13 cellular contexts compared by ENCODE assay signal in the genomic region with DNA sequence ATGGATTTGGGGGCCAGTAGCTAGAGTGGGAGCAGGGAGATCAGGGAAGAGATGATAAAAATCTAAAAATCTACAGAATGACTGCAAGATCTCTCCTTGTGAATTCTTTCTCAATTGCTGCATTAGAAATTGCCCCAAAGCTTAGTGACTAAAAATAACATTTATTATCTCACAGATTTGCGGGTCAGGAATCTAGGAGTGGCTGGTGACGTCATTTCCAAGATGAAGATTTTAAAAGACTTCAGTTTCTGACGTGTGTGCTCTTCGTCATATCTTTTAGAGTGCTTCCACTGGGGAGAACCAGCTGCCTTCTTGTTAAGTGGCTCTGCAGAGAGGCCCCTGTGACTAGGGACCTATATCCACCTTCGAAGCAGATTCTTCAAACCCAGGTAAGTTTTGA.
DNase-seq lines count a peak whose midpoint lies in the region; ATAC-seq, FAIRE-seq and TF ChIP-seq lines count a peak whose summit lies in the region.
"Had no signal": no experiment of that assay in that cellular context is flagged by ENCODE, and none has a peak within 500 bp of the region (broad histone marks: within the 10 kb centered on the region; RNA-seq: fewer than 3 reads in every experiment).

No MANE protein-coding gene starts in this region.

- BruUV-seq in K562 (replicated peaks; lab: Mats Ljungman, UMichigan): no TSS peak

- H3K4me2 ChIP-seq in K562 (ENCODE audit: insufficient read depth, low read length) (no peak overlapping the region), hepatocyte (no peak overlapping the region)

- TF ChIP-seq RAD21 in K562 (CRISPR knock-in tag; conservative IDR thresholded peaks at IDR 0.05 in 1 of 2, IDR thresholded peaks at IDR 0.05 in 1 of 2): no peak

- no peaks in the 10 kb centered on the region for H3K27me3 Mint-ChIP-seq in HFFc6 (ENCODE audit: insufficient read depth)
- H3K27me3 Mint-ChIP-seq in activated CD4-positive, alpha-beta T cell treated with anti-CD3 and anti-CD28 coated beads, Interleukin-2, amount 10 ng/mL, durations not matched to agents 24 days and 14 days: no peaks in the 10 kb centered on the region

- H3K27ac Mint-ChIP-seq in HFFc6: peak overlapping the region; percentile 74
- H3K27ac Mint-ChIP-seq in activated CD4-positive, alpha-beta T cell treated with anti-CD3 and anti-CD28 coated beads, Interleukin-2, amount 10 ng/mL, durations not matched to agents 24 days and 14 days: no peak overlapping the region

- no peaks in the 10 kb centered on the region for H3K79me2 ChIP-seq in K562 (ENCODE audit: control insufficient read depth, insufficient read depth, low read length)
- no peaks in the 10 kb centered on the region for H3K79me2 ChIP-seq in hepatocyte

- CTCF ChIA-PET in K562 (lab: Yijun Ruan, JAX; ENCODE audit: low intra/inter-chr PET ratio): no interaction called here

- TF ChIP-seq POLR2A in K562 (conservative IDR thresholded peaks at IDR 0.05): no peak

- no peak overlapping the region for H2AFZ ChIP-seq in K562 (ENCODE audit: low read depth, low read length)
- H2AFZ ChIP-seq in hepatocyte: no peak overlapping the region

- no peak for FAIRE-seq in K562 (lab: Jason Lieb, UNC)
- FAIRE-seq: A204.1 had no signal

- H3K4me1 ChIP-seq in K562 (replicated peaks in 1 of 2; ENCODE audit: control insufficient read depth in 2 of 2, insufficient read depth in 2 of 2, low read length in 2 of 2) (no peaks in the 10 kb centered on the region), hepatocyte (ENCODE audit: insufficient read depth) (no peaks in the 10 kb centered on the region)

- H3K4me3 Mint-ChIP-seq in HFFc6: no peak overlapping the region
- no peak overlapping the region for H3K4me3 Mint-ChIP-seq in activated CD4-positive, alpha-beta T cell treated with anti-CD3 and anti-CD28 coated beads, Interleukin-2, amount 10 ng/mL, durations not matched to agents 24 days and 14 days

- no peaks in the 10 kb centered on the region for H3K9me3 Mint-ChIP-seq in HFFc6
- H3K9me3 Mint-ChIP-seq in activated CD4-positive, alpha-beta T cell treated with anti-CD3 and anti-CD28 coated beads, Interleukin-2, amount 10 ng/mL, durations not matched to agents 24 days and 14 days: no peaks in the 10 kb centered on the region

- ATAC-seq in K562: no peak

- no peaks in the 10 kb centered on the region for H3K36me3 ChIP-seq in K562 (ENCODE audit: control insufficient read depth, insufficient read depth, low read length)
- H3K36me3 ChIP-seq in hepatocyte (replicated peaks; ENCODE audit: insufficient read depth, low read depth): no peaks in the 10 kb centered on the region

- H3K27me3 ChIP-seq in K562 (ENCODE audit: control insufficient read depth in 2 of 2, insufficient read depth in 2 of 2, low read length in 2 of 2) (no peaks in the 10 kb centered on the region), hepatocyte (no peaks in the 10 kb centered on the region)

- no peak overlapping the region for H3K4me3 ChIP-seq in K562
- H3K4me3 ChIP-seq in hepatocyte: no peak overlapping the region
- H3K4me3 ChIP-seq: SK-N-MC had no signal

- DNase-seq in A172 (ENCODE audit: low spot score): peak; percentile 17
- DNase-seq in HFFc6: peak; percentile 65
- DNase-seq in K562 (ENCODE audit: extremely low read depth in 1 of 4, low spot score in 3 of 4): no peak
- DNase-seq in hepatocyte (ENCODE audit: low spot score): peak; percentile 5
- DNase-seq in GF-D8 (lab: John Stamatoyannopoulos, UW): no peak
- no peak for DNase-seq in NK-92 (lab: John Stamatoyannopoulos, UW; ENCODE audit: unreplicated experiment)
- DNase-seq in NCI-H446 treated with DMSO at 0.1 percent for 48 hours (lab: John Stamatoyannopoulos, UW): no peak
- DNase-seq in activated CD4-positive, alpha-beta T cell treated with anti-CD3 and anti-CD28 coated beads, Interleukin-2, amount 10 ng/mL, durations not matched to agents 24 days and 14 days: no peak
- DNase-seq: NCI-H2107, NCI-H446, NCI-H748 treated with DMSO at 0.1 percent for 48 hours had no signal

- TF ChIP-seq EP300 in K562 (IDR thresholded peaks at IDR 0.05; ENCODE audit: low read length): no peak

- H3K9me3 ChIP-seq in K562 (replicated peaks; ENCODE audit: control insufficient read depth, insufficient read depth, low read depth, low read length) (no peaks in the 10 kb centered on the region), hepatocyte (ENCODE audit: low read depth) (no peaks in the 10 kb centered on the region)

- intact Hi-C loops in K562 (cut with micrococcal nuclease): no loop called here
- intact Hi-C loops in activated CD4-positive, alpha-beta T cell treated with anti-CD3 and anti-CD28 coated beads, Interleukin-2, amount 10 ng/mL, durations not matched to agents 24 days and 14 days (cut with micrococcal nuclease): no loop called here

- TF ChIP-seq CTCF in HFFc6 (IDR thresholded peaks at IDR 0.05): no peak
- no peak for TF ChIP-seq CTCF in K562 (IDR thresholded peaks at IDR 0.05 in 2 of 3, conservative IDR thresholded peaks at IDR 0.05 in 1 of 3; ENCODE audit: insufficient read depth in 2 of 3, low read depth in 1 of 3, low read length in 3 of 3)
- no peak for TF ChIP-seq CTCF in hepatocyte (IDR thresholded peaks at IDR 0.05; ENCODE audit: poor library complexity)

- H3K36me3 Mint-ChIP-seq in HFFc6 (ENCODE audit: low read depth): no peaks in the 10 kb centered on the region
- no peaks in the 10 kb centered on the region for H3K36me3 Mint-ChIP-seq in activated CD4-positive, alpha-beta T cell treated with anti-CD3 and anti-CD28 coated beads, Interleukin-2, amount 10 ng/mL, durations not matched to agents 24 days and 14 days (ENCODE audit: low read depth)

- no peaks in the 10 kb centered on the region for H3K9me2 ChIP-seq in hepatocyte (replicated peaks; ENCODE audit: insufficient read depth)

- in situ Hi-C loops in K562 (cut with MboI): no loop called here

- no peaks in the 10 kb centered on the region for H3K9me1 ChIP-seq in K562 (ENCODE audit: control insufficient read depth, insufficient read depth, low read length)

- H3K9ac ChIP-seq in K562 (ENCODE audit: insufficient read depth in 1 of 2, low read depth in 2 of 2, low read length in 2 of 2): no peak overlapping the region

- POLR2A ChIA-PET in K562 (lab: Yijun Ruan, JAX): interaction anchor here (0.7 to 1.1 kb wide), 2 partner anchors 8 to 371 kb away, joined by 3 to 4 read pairs; no protein-coding TSS in a partner anchor

- WGBS in K562 (ENCODE audit: insufficient coverage, low coverage, missing lambda C conversion rate): under 1% methylated on average over 5 of the region's 5 CpGs
- 58% methylated on average over 5 of the region's 5 CpGs for WGBS in hepatocyte (ENCODE audit: low lambda C conversion rate, missing lambda C conversion rate)

- H3K27ac ChIP-seq in K562 (ENCODE audit: extremely low read depth, low read depth, low read length) (no peak overlapping the region), hepatocyte (no peak overlapping the region)
- H3K27ac ChIP-seq: SK-N-MC had no signal

- H3K4me1 Mint-ChIP-seq in HFFc6 (ENCODE audit: low read depth): peaks cover 31% of the 10 kb centered on the region
- no peaks in the 10 kb centered on the region for H3K4me1 Mint-ChIP-seq in activated CD4-positive, alpha-beta T cell treated with anti-CD3 and anti-CD28 coated beads, Interleukin-2, amount 10 ng/mL, durations not matched to agents 24 days and 14 days

- no peaks in the 10 kb centered on the region for H4K20me1 ChIP-seq in K562 (replicated peaks; ENCODE audit: control insufficient read depth, insufficient read depth, low read length)
- no peaks in the 10 kb centered on the region for H4K20me1 ChIP-seq in hepatocyte (ENCODE audit: insufficient read depth, poor library complexity, severe bottlenecking)

TF ChIP-seq in K562, 482 proteins besides CTCF, POLR2A, EP300 and RAD21 (continues in another document):
- TF ChIP-seq TAF1 (IDR thresholded peaks at IDR 0.05; ENCODE audit: control insufficient read depth, extremely low read depth, insufficient read depth, low read length, severe bottlenecking) (no peak), CBX1 (IDR thresholded peaks at IDR 0.05; ENCODE audit: low read depth) (no peak), ATF1 (CRISPR knock-in tag; IDR thresholded peaks at IDR 0.05) (no peak), ATF1 (tag; IDR thresholded peaks at IDR 0.05) (peak; percentile 57; the same call in 1 of the 2 replicates)
- TF ChIP-seq, protein P1, sequence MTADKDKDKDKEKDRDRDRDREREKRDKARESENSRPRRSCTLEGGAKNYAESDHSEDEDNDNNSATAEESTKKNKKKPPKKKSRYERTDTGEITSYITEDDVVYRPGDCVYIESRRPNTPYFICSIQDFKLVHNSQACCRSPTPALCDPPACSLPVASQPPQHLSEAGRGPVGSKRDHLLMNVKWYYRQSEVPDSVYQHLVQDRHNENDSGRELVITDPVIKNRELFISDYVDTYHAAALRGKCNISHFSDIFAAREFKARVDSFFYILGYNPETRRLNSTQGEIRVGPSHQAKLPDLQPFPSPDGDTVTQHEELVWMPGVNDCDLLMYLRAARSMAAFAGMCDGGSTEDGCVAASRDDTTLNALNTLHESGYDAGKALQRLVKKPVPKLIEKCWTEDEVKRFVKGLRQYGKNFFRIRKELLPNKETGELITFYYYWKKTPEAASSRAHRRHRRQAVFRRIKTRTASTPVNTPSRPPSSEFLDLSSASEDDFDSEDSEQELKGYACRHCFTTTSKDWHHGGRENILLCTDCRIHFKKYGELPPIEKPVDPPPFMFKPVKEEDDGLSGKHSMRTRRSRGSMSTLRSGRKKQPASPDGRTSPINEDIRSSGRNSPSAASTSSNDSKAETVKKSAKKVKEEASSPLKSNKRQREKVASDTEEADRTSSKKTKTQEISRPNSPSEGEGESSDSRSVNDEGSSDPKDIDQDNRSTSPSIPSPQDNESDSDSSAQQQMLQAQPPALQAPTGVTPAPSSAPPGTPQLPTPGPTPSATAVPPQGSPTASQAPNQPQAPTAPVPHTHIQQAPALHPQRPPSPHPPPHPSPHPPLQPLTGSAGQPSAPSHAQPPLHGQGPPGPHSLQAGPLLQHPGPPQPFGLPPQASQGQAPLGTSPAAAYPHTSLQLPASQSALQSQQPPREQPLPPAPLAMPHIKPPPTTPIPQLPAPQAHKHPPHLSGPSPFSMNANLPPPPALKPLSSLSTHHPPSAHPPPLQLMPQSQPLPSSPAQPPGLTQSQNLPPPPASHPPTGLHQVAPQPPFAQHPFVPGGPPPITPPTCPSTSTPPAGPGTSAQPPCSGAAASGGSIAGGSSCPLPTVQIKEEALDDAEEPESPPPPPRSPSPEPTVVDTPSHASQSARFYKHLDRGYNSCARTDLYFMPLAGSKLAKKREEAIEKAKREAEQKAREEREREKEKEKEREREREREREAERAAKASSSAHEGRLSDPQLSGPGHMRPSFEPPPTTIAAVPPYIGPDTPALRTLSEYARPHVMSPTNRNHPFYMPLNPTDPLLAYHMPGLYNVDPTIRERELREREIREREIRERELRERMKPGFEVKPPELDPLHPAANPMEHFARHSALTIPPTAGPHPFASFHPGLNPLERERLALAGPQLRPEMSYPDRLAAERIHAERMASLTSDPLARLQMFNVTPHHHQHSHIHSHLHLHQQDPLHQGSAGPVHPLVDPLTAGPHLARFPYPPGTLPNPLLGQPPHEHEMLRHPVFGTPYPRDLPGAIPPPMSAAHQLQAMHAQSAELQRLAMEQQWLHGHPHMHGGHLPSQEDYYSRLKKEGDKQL (CRISPR knock-in tag; IDR thresholded peaks at IDR 0.05; ENCODE audit: borderline replicate concordance): no peak

Comparison
In these comparisons a context has a peak if more than half of its experiments do, and no peak if none do; other contexts are left out.
1. DNase-seq: peak in A172 (single experiment), HFFc6 (single experiment) and hepatocyte (single experiment); none in K562 (0 of 4), GF-D8 (single experiment), NK-92 (single experiment), NCI-H446 treated with DMSO at 0.1 percent for 48 hours (single experiment) and activated CD4-positive, alpha-beta T cell treated with anti-CD3 and anti-CD28 coated beads, Interleukin-2, amount 10 ng/mL, durations not matched to agents 24 days and 14 days (single experiment).